ENCODE assay signal across 8 cellular contexts in the genomic region with DNA sequence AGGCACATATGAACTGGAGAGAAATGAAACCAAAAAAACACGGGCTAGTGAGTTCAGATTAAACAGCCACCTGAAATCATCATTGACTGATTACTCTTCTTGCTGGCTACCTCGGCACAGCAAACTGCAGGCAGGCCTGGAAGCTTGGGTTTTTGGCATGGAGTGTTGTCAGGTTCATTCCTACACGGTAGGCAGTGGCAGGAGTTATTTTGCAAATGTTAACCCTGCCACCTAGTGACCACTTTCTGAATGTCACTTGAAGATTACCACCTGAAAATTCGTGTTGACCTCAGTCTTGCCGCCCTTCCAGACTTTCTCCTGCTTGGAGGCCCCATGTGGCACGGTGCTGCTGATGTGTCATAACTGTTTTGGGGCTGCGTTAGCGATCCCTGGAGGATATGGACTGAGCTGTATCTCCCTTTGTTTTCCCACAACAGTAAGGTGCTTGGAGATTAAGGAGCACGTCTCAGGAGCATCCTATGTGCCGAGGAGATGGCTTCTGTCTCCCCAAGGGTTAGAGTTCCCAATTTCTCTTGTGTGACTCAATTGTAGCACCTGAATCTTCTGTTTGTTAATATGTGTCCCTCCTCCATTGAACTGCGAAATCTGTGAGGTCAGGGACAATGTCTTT. TPM values are rescaled to one million over a fixed set of nuclear protein-coding genes. Genes with fewer than 3 reads are reported as not detected.
DNase-seq lines count a peak whose midpoint lies in the region; ATAC-seq and TF ChIP-seq lines count a peak whose summit lies in the region.

No MANE protein-coding gene starts in this region.

- no peaks in the 10 kb centered on the region for H3K9me3 Mint-ChIP-seq in T-helper 1 cell treated with Interleukin-12 subunit alpha and Interleukin-12 subunit beta and Interleukin-4 antibody, amounts not matched to agents 30 μg/mL and 1 μg/mL, for 36 hours

- DNase-seq in ELF-1 (ENCODE audit: low read depth, low spot score) (peak; percentile 81), HFF-Myc (ENCODE audit: extremely low read depth, low read depth) (peak; percentile 66), NCI-H1930 (lab: John Stamatoyannopoulos, UW) (peak; percentile 6 to 19), anterior cingulate cortex (lab: John Stamatoyannopoulos, UW) (peak in 49 of 58 donors; percentile 9 to 84 (median 45)), right cardiac atrium (peak in 2 of 3 donors; percentile 67 to 69), sciatic nerve (ENCODE audit: low spot score) (no peak)

- ATAC-seq in right cardiac atrium (peak; percentile 87 to 88), sciatic nerve (peak; percentile 83), HG02610 (IDR thresholded peaks at IDR 0.05; ENCODE audit: unreplicated experiment) (no peak)

- no peaks in the 10 kb centered on the region for H3K9me3 ChIP-seq in right cardiac atrium (ENCODE audit: control insufficient read depth, low read length)

- WGBS in right cardiac atrium = 24% methylated on average over 11 of the region's 11 CpGs

- H3K4me1 ChIP-seq in right cardiac atrium (ENCODE audit: control insufficient read depth, insufficient read depth, low read length) = no peaks in the 10 kb centered on the region

- peaks cover 6% of the 10 kb centered on the region for H3K36me3 Mint-ChIP-seq in T-helper 1 cell treated with Interleukin-12 subunit alpha and Interleukin-12 subunit beta and Interleukin-4 antibody, amounts not matched to agents 30 μg/mL and 1 μg/mL, for 36 hours (ENCODE audit: low read depth)

- peak; percentile 58 for TF ChIP-seq CTCF in HFF-Myc (IDR thresholded peaks at IDR 0.05; ENCODE audit: low read depth, low read length, missing control alignments)

- H3K27me3 Mint-ChIP-seq in T-helper 1 cell treated with Interleukin-12 subunit alpha and Interleukin-12 subunit beta and Interleukin-4 antibody, amounts not matched to agents 30 μg/mL and 1 μg/mL, for 36 hours (ENCODE audit: low read depth) = no peaks in the 10 kb centered on the region

- peaks cover 64% of the 10 kb centered on the region for H3K4me1 Mint-ChIP-seq in T-helper 1 cell treated with Interleukin-12 subunit alpha and Interleukin-12 subunit beta and Interleukin-4 antibody, amounts not matched to agents 30 μg/mL and 1 μg/mL, for 36 hours (ENCODE audit: low read depth)

- no peak overlapping the region for H3K4me3 ChIP-seq in HFF-Myc (replicated peaks; ENCODE audit: low read depth, low read length)
- H3K4me3 ChIP-seq in right cardiac atrium (ENCODE audit: low read length) = no peak overlapping the region

- H3K27ac ChIP-seq in right cardiac atrium (ENCODE audit: low read length) = no peak overlapping the region

- H3K27me3 ChIP-seq in right cardiac atrium (ENCODE audit: control insufficient read depth, insufficient read depth) = no peaks in the 10 kb centered on the region

- H3K27ac Mint-ChIP-seq in T-helper 1 cell treated with Interleukin-12 subunit alpha and Interleukin-12 subunit beta and Interleukin-4 antibody, amounts not matched to agents 30 μg/mL and 1 μg/mL, for 36 hours = peak overlapping the region; percentile 74

- no peak overlapping the region for H3K4me3 Mint-ChIP-seq in T-helper 1 cell treated with Interleukin-12 subunit alpha and Interleukin-12 subunit beta and Interleukin-4 antibody, amounts not matched to agents 30 μg/mL and 1 μg/mL, for 36 hours

- intact Hi-C loops in right cardiac atrium (cut with DNase I) = loop anchor here in 3 of 4 donors (2.0 to 10.0 kb wide), 4 partner anchors 42 to 394 kb away; no protein-coding TSS in a partner anchor
- intact Hi-C loops in sciatic nerve (cut with DNase I) = loop anchor here (5.0 kb wide), 1 partner anchor 52 kb away; no protein-coding TSS in a partner anchor

RNA-seq across cellular contexts. Expression of a gene that starts 12.7 kb away (rescaled TPM):
- total RNA-seq in right cardiac atrium (1 to 10 TPM in 2 of 4 donors, under 1 TPM in 2; 0.48 to 1.4 (median 0.88) TPM), sciatic nerve (2.0 TPM)
- polyA plus RNA-seq in right cardiac atrium = 0.11 TPM
